8 cellular contexts compared by ENCODE assay signal in genomic region chr5:31270396-31270795, GRCh38.
A peak's percentile ranks its signal among the peaks of the same experiment; 100 is the strongest.
DNase-seq lines count a peak whose midpoint lies in the region; ATAC-seq, FAIRE-seq and TF ChIP-seq lines count a peak whose summit lies in the region.

No MANE protein-coding gene starts in this region.

- H3K4me2 ChIP-seq in A549, result no peak overlapping the region

- POLR2A ChIA-PET in A549 (lab: Yijun Ruan, JAX), result no interaction called here

- WGBS in A549 (ENCODE audit: missing lambda C conversion rate), result 72% methylated on average over 5 of the region's 5 CpGs
- WGBS in gastroesophageal sphincter (ENCODE audit: low coverage in 1 of 2), 2 donors, result 62 to 73% methylated on average over 5 of the region's 5 CpGs
- WGBS in right cardiac atrium, result 78% methylated on average over 5 of the region's 5 CpGs

- H3K36me3 ChIP-seq in Peyer's patch (no peaks in the 10 kb centered on the region), gastroesophageal sphincter (no peaks in the 10 kb centered on the region)

- intact Hi-C loops in right cardiac atrium (cut with DNase I), result no loop called here

- no peak for ATAC-seq in A549
- no peak for ATAC-seq in gastroesophageal sphincter
- no peak for ATAC-seq in GM21619 (IDR thresholded peaks at IDR 0.05; ENCODE audit: unreplicated experiment)
- ATAC-seq in GM18867 (IDR thresholded peaks at IDR 0.05; ENCODE audit: unreplicated experiment), result no peak
- ATAC-seq in right cardiac atrium, result no peak

- TF ChIP-seq RAD21 in A549 (conservative IDR thresholded peaks at IDR 0.05 in 1 of 2, IDR thresholded peaks at IDR 0.05 in 1 of 2), result peak; percentile 46 to 54

- TF ChIP-seq CTCF in A549 (IDR thresholded peaks at IDR 0.05), result peak; percentile 42
- peak; percentile 30; the same call in 1 of the 2 replicates for TF ChIP-seq CTCF in GM12874 (IDR thresholded peaks at IDR 0.05; ENCODE audit: insufficient read depth, low read depth, low read length)
- TF ChIP-seq CTCF in Peyer's patch (IDR thresholded peaks at IDR 0.05), result peak in 4 of 6 experiments; percentile 34 to 73 (median 65)
- peak; percentile 28 to 48 (median 40) for TF ChIP-seq CTCF in gastroesophageal sphincter (IDR thresholded peaks at IDR 0.05)

- no peak overlapping the region for H3K27ac ChIP-seq in A549
- no peak overlapping the region for H3K27ac ChIP-seq in Peyer's patch
- H3K27ac ChIP-seq in gastroesophageal sphincter, result no peak overlapping the region
- no peak overlapping the region for H3K27ac ChIP-seq in right cardiac atrium (ENCODE audit: low read length)

- DNase-seq in A549 (ENCODE audit: low read depth in 1 of 2, low spot score in 1 of 2) (peak in 1 of 2 experiments; percentile 15), Peyer's patch (no peak), H4 (ENCODE audit: low spot score) (no peak), right cardiac atrium (no peak)

- no peak for FAIRE-seq in A549 (lab: Jason Lieb, UNC)

- no peaks in the 10 kb centered on the region for H3K27me3 ChIP-seq in Peyer's patch
- H3K27me3 ChIP-seq in gastroesophageal sphincter, result no peaks in the 10 kb centered on the region
- no peaks in the 10 kb centered on the region for H3K27me3 ChIP-seq in right cardiac atrium (ENCODE audit: control insufficient read depth, insufficient read depth)

- TF ChIP-seq EP300 in A549 (IDR thresholded peaks at IDR 0.05) (no peak), gastroesophageal sphincter (IDR thresholded peaks at IDR 0.05) (no peak)

- H3K4me1 ChIP-seq in A549 (no peaks in the 10 kb centered on the region), Peyer's patch (peaks cover 0 to 6% (median 0%) of the 10 kb centered on the region in 4 donors), gastroesophageal sphincter (peaks cover 0 to 6% (median 0%) of the 10 kb centered on the region in 3 donors), right cardiac atrium (ENCODE audit: control insufficient read depth, insufficient read depth, low read length) (peaks cover 1% of the 10 kb centered on the region)

- H3K9me3 ChIP-seq in A549 (no peaks in the 10 kb centered on the region), Peyer's patch (no peaks in the 10 kb centered on the region), gastroesophageal sphincter (no peaks in the 10 kb centered on the region), right cardiac atrium (ENCODE audit: control insufficient read depth, low read length) (no peaks in the 10 kb centered on the region)

- CTCF ChIA-PET in A549 (lab: Yijun Ruan, JAX), result interaction anchor here (0.9 to 1.5 kb wide), 3 partner anchors 8 to 28 kb away, joined by 3 to 6 read pairs (median 3); no protein-coding TSS in a partner anchor

- TF ChIP-seq POLR2A in A549 (IDR thresholded peaks at IDR 0.05; ENCODE audit: low read length) (no peak), Peyer's patch (IDR thresholded peaks at IDR 0.05) (no peak), gastroesophageal sphincter (IDR thresholded peaks at IDR 0.05) (no peak)

- no peak overlapping the region for H3K4me3 ChIP-seq in A549
- H3K4me3 ChIP-seq in Peyer's patch, result no peak overlapping the region
- H3K4me3 ChIP-seq in gastroesophageal sphincter, result no peak overlapping the region
- H3K4me3 ChIP-seq in right cardiac atrium (ENCODE audit: low read length), result no peak overlapping the region

TF ChIP-seq in A549, 52 proteins besides CTCF, POLR2A, EP300 and RAD21:
- TF ChIP-seq CBX8 (IDR thresholded peaks at IDR 0.05) (no peak), HEYL (CRISPR knock-in tag; IDR thresholded peaks at IDR 0.05) (no peak), SMC3 (IDR thresholded peaks at IDR 0.05) (peak; percentile 16; the same call in 1 of the 3 replicates), HDAC2 (IDR thresholded peaks at IDR 0.05) (no peak), USF2 (IDR thresholded peaks at IDR 0.05) (0 out of 2 replicates have a peak, but pooled peaks have one; percentile 19)
